ENCODE assay signal across 12 cellular contexts in genomic region chr20:48739395-48740268, GRCh38.
DNase-seq lines count a peak whose midpoint lies in the region; ATAC-seq and TF ChIP-seq lines count a peak whose summit lies in the region.
"Had no signal": no experiment of that assay in that cellular context is flagged by ENCODE, and none has a peak within 500 bp of the region (broad histone marks: within the 10 kb centered on the region; RNA-seq: fewer than 3 reads in every experiment).

No MANE protein-coding gene starts in this region.

- no peak overlapping the region for H3K4me3 ChIP-seq in dorsolateral prefrontal cortex
- H3K4me3 ChIP-seq: left ventricle myocardium inferior had no signal

- peaks cover 56% of the 10 kb centered on the region for H3K36me3 Mint-ChIP-seq in stimulated activated memory B cell treated with anti-CD40 and anti-IgM and Interleukin-4, amounts not matched to agents 10 μg/mL and 1 μg/mL and 100 μg/mL, for 72 hours

- peak; percentile 77 for DNase-seq in activated effector memory CD4-positive, alpha-beta T cell treated with anti-CD3 and anti-CD28 coated beads, Interleukin-2, amount 50 U/mL, for 16 hours
- no peak for DNase-seq in activated effector memory CD4-positive, alpha-beta T cell treated with Interleukin-2 at 50 U/mL for 16 hours
- peak; percentile 51 to 63 for DNase-seq in activated CD4-positive, alpha-beta T cell treated with anti-CD3 and anti-CD28 coated beads, Interleukin-2, amount 50 U/mL, for 48 hours
- DNase-seq in dorsolateral prefrontal cortex = no peak
- no peak for DNase-seq in epidermal melanocyte (ENCODE audit: insufficient read length, low spot score)
- no peak for DNase-seq in NCI-H748 treated with DMSO at 0.1 percent for 48 hours (lab: John Stamatoyannopoulos, UW)
- DNase-seq: GF-D8, GOT3, left ventricle myocardium inferior, NCI-H1436 had no signal

- H3K27me3 Mint-ChIP-seq in stimulated activated memory B cell treated with anti-CD40 and anti-IgM and Interleukin-4, amounts not matched to agents 10 μg/mL and 1 μg/mL and 100 μg/mL, for 72 hours = no peaks in the 10 kb centered on the region

- peak overlapping the region; percentile 94 for H3K27ac Mint-ChIP-seq in stimulated activated memory B cell treated with anti-CD40 and anti-IgM and Interleukin-4, amounts not matched to agents 10 μg/mL and 1 μg/mL and 100 μg/mL, for 72 hours

- H3K27ac ChIP-seq in dorsolateral prefrontal cortex = peak overlapping the region in 57 of 59 donors; percentile 2 to 100 (median 88)

- peak overlapping the region; percentile 5 for H3K4me3 Mint-ChIP-seq in stimulated activated memory B cell treated with anti-CD40 and anti-IgM and Interleukin-4, amounts not matched to agents 10 μg/mL and 1 μg/mL and 100 μg/mL, for 72 hours

- H3K27me3 ChIP-seq in dorsolateral prefrontal cortex = no peaks in the 10 kb centered on the region

- ATAC-seq in stimulated activated memory B cell treated with anti-CD40 and anti-IgM and Interleukin-4, amounts not matched to agents 10 μg/mL and 1 μg/mL and 100 μg/mL, for 72 hours = peak; percentile 71
- no peak for ATAC-seq in HG02763 (IDR thresholded peaks at IDR 0.05; ENCODE audit: unreplicated experiment)

- intact Hi-C loops in dorsolateral prefrontal cortex (cut with DNase I) = loop anchor here in 1 of 2 donors (10.0 kb wide), 1 partner anchor 55 kb away; no protein-coding TSS in a partner anchor

- TF ChIP-seq CTCF in dorsolateral prefrontal cortex (IDR thresholded peaks at IDR 0.05 in 54 of 56, conservative IDR thresholded peaks at IDR 0.05 in 2 of 56; ENCODE audit: low read depth in 1 of 56, partially characterized antibody in 56 of 56) = no peak

- H3K9me3 Mint-ChIP-seq in stimulated activated memory B cell treated with anti-CD40 and anti-IgM and Interleukin-4, amounts not matched to agents 10 μg/mL and 1 μg/mL and 100 μg/mL, for 72 hours = no peaks in the 10 kb centered on the region

- H3K4me1 Mint-ChIP-seq in stimulated activated memory B cell treated with anti-CD40 and anti-IgM and Interleukin-4, amounts not matched to agents 10 μg/mL and 1 μg/mL and 100 μg/mL, for 72 hours = peaks cover 78% of the 10 kb centered on the region

Comparison
In these comparisons a context has a peak if more than half of its experiments do, and no peak if none do; other contexts are left out.
1. DNase-seq: peak in activated effector memory CD4-positive, alpha-beta T cell treated with anti-CD3 and anti-CD28 coated beads, Interleukin-2, amount 50 U/mL, for 16 hours (single experiment) and activated CD4-positive, alpha-beta T cell treated with anti-CD3 and anti-CD28 coated beads, Interleukin-2, amount 50 U/mL, for 48 hours (2 of 2); none in activated effector memory CD4-positive, alpha-beta T cell treated with Interleukin-2 at 50 U/mL for 16 hours (single experiment), dorsolateral prefrontal cortex (0 of 10), epidermal melanocyte (single experiment) and NCI-H748 treated with DMSO at 0.1 percent for 48 hours (single experiment).